8 cellular contexts compared by ENCODE assay signal in the genomic region with DNA sequence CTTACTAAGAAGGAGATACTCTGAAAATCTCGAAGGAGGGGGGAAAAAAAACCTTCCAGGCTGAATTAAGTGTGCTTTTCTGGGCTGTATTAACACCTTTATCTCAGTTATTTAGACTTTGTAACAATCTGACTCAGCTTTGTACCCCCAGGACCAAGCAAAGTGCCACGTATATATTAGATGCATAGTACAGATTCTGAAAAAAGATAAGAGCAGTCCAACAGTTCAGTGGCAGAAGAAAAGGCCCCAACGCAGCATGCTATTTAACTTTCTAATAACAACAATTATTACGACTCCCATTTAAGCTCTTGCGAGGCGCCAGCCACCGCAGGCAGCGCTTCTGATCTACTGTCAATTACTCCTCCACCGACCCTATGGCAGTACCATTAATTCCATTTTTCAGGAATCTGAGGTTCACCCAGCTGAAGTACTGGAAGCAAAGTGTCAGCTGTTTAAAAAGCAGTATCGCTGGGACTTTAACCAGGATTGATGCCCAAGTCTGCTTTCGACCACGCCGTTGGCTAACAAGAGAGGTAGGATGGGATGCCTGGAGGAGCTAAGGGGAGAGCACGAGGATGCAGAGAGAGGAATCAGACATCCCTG. TPM values are rescaled to one million over a fixed set of nuclear protein-coding genes. Genes with fewer than 3 reads are reported as not detected.
DNase-seq lines count a peak whose midpoint lies in the region; ATAC-seq and TF ChIP-seq lines count a peak whose summit lies in the region.

No MANE protein-coding gene starts in this region.

- intact Hi-C loops in OCI-LY7 (cut with micrococcal nuclease; ENCODE audit: unreplicated experiment), result loop anchor here (2.0 to 5.0 kb wide), 2 partner anchors 391 to 450 kb away; partner anchors contain the start of gene KIF20B
- intact Hi-C loops in esophagus muscularis mucosa (cut with DNase I), result no loop called here

- H3K79me2 ChIP-seq in OCI-LY7 (ENCODE audit: insufficient read depth, low read depth, low read length), result no peaks in the 10 kb centered on the region

- peaks cover 23% of the 10 kb centered on the region for H3K9me3 Mint-ChIP-seq in T-helper 1 cell treated with Interleukin-12 subunit alpha and Interleukin-12 subunit beta and Interleukin-4 antibody, amounts not matched to agents 30 μg/mL and 1 μg/mL, for 36 hours

- peaks cover 17% of the 10 kb centered on the region; the same call in 1 of the 2 replicates for H3K9me3 ChIP-seq in OCI-LY7 (ENCODE audit: low read length)
- no peaks in the 10 kb centered on the region for H3K9me3 ChIP-seq in esophagus muscularis mucosa

- no peak for TF ChIP-seq POLR2A in esophagus muscularis mucosa (IDR thresholded peaks at IDR 0.05; ENCODE audit: low read depth)

- H2AFZ ChIP-seq in OCI-LY7 (ENCODE audit: low read length), result peak overlapping the region; percentile 85

- peak overlapping the region; percentile 82 for H3K4me3 Mint-ChIP-seq in T-helper 1 cell treated with Interleukin-12 subunit alpha and Interleukin-12 subunit beta and Interleukin-4 antibody, amounts not matched to agents 30 μg/mL and 1 μg/mL, for 36 hours

- no TSS peak for BruUV-seq in OCI-LY7 (replicated peaks; lab: Mats Ljungman, UMichigan)

- H3K27me3 Mint-ChIP-seq in T-helper 1 cell treated with Interleukin-12 subunit alpha and Interleukin-12 subunit beta and Interleukin-4 antibody, amounts not matched to agents 30 μg/mL and 1 μg/mL, for 36 hours (ENCODE audit: low read depth), result peaks cover 16% of the 10 kb centered on the region

- DNase-seq in T-helper 1 cell (no peak), OCI-LY7 (ENCODE audit: low spot score) (no peak), esophagus muscularis mucosa (ENCODE audit: extremely low spot score) (no peak), activated gamma-delta T cell treated with Interleukin-2 at 50 U/mL for 16 hours (no peak)
- DNase-seq in central memory CD4-positive, alpha-beta T cell, result no peak

- H3K4me2 ChIP-seq in OCI-LY7 (ENCODE audit: low read length), result peak overlapping the region; percentile 76

- no peak overlapping the region for H3K9ac ChIP-seq in rectal smooth muscle tissue (ENCODE audit: low read length)

- 36% methylated on average over 14 of the region's 14 CpGs for WGBS in esophagus muscularis mucosa

- POLR2A ChIA-PET in OCI-LY7 (lab: Charles Lee), result interaction anchor here (0.7 to 1.2 kb wide), 6 partner anchors 12 to 450 kb away, joined by 3 to 4 read pairs (median 3); partner anchors contain the start of gene KIF20B

- no peak for ATAC-seq in GM18870 (IDR thresholded peaks at IDR 0.05; ENCODE audit: unreplicated experiment)

- no peaks in the 10 kb centered on the region for H3K9me2 ChIP-seq in OCI-LY7 (ENCODE audit: insufficient read depth, low read length)

- H3K27me3 ChIP-seq in esophagus muscularis mucosa (no peaks in the 10 kb centered on the region), rectal smooth muscle tissue (ENCODE audit: control insufficient read depth, insufficient read depth, low read length) (no peaks in the 10 kb centered on the region)

- peaks cover 7% of the 10 kb centered on the region for H3K4me1 ChIP-seq in OCI-LY7 (ENCODE audit: insufficient read depth, low read length, poor library complexity, severe bottlenecking)
- H3K4me1 ChIP-seq in esophagus muscularis mucosa, result peaks cover 7 to 18% (median 12%) of the 10 kb centered on the region in 4 donors
- no peaks in the 10 kb centered on the region for H3K4me1 ChIP-seq in rectal smooth muscle tissue (ENCODE audit: control insufficient read depth, insufficient read depth, low read length)

- no peak overlapping the region for H3K27ac ChIP-seq in OCI-LY7 (ENCODE audit: low read depth, low read length, poor library complexity, severe bottlenecking)
- peak overlapping the region; percentile 84 to 87 (median 86) for H3K27ac ChIP-seq in esophagus muscularis mucosa (replicated peaks in 1 of 4)
- peak overlapping the region; percentile 61 for H3K27ac ChIP-seq in rectal smooth muscle tissue (ENCODE audit: low read depth, low read length)

- H3K4me3 ChIP-seq in OCI-LY7 (ENCODE audit: low read depth, low read length, poor library complexity, severe bottlenecking) (peak overlapping the region; percentile 81), esophagus muscularis mucosa (peak overlapping the region; percentile 88 to 91 (median 90)), rectal smooth muscle tissue (ENCODE audit: low read length) (peak overlapping the region; percentile 89)

- no peak for TF ChIP-seq CTCF in OCI-LY7 (conservative IDR thresholded peaks at IDR 0.05; ENCODE audit: low read length)
- TF ChIP-seq CTCF in esophagus muscularis mucosa (IDR thresholded peaks at IDR 0.05), result no peak

- peaks cover 4% of the 10 kb centered on the region for H3K36me3 Mint-ChIP-seq in T-helper 1 cell treated with Interleukin-12 subunit alpha and Interleukin-12 subunit beta and Interleukin-4 antibody, amounts not matched to agents 30 μg/mL and 1 μg/mL, for 36 hours (ENCODE audit: low read depth)

- peaks cover 13% of the 10 kb centered on the region for H3K4me1 Mint-ChIP-seq in T-helper 1 cell treated with Interleukin-12 subunit alpha and Interleukin-12 subunit beta and Interleukin-4 antibody, amounts not matched to agents 30 μg/mL and 1 μg/mL, for 36 hours (ENCODE audit: low read depth)

- H3K27ac Mint-ChIP-seq in T-helper 1 cell treated with Interleukin-12 subunit alpha and Interleukin-12 subunit beta and Interleukin-4 antibody, amounts not matched to agents 30 μg/mL and 1 μg/mL, for 36 hours, result peak overlapping the region; percentile 16

- no peaks in the 10 kb centered on the region for H4K20me1 ChIP-seq in OCI-LY7 (ENCODE audit: insufficient read depth, low read length)

- H3K36me3 ChIP-seq in OCI-LY7 (ENCODE audit: insufficient read depth, low read length) (no peaks in the 10 kb centered on the region), esophagus muscularis mucosa (no peaks in the 10 kb centered on the region), rectal smooth muscle tissue (ENCODE audit: control insufficient read depth, insufficient read depth, low read length) (no peaks in the 10 kb centered on the region)

- CTCF ChIA-PET in OCI-LY7 (lab: Charles Lee; ENCODE audit: unreplicated experiment), result no interaction called here

- TF ChIP-seq EP300 in esophagus muscularis mucosa (IDR thresholded peaks at IDR 0.05), result no peak

RNA-seq across cellular contexts. Expression of gene LIPA, which starts 0.7 kb away (rescaled TPM):
- total RNA-seq in OCI-LY7 (2014; rRNA removed; shearing (Covaris generic)), result 8.9 and 11.7 TPM in 2 replicates
- total RNA-seq in OCI-LY7 (2022) (19.0 and 19.4 TPM in 2 replicates), esophagus muscularis mucosa (10 to 100 TPM; 18.3 to 28.3 (median 24.0) TPM)

RNA-seq across cellular contexts. Expression of gene CH25H, which starts 43.8 kb away (rescaled TPM):
- not detected in 2 replicates for total RNA-seq in OCI-LY7 (2014; rRNA removed; shearing (Covaris generic))
- total RNA-seq in OCI-LY7 (2022) (not detected in 2 replicates), esophagus muscularis mucosa (10 to 100 TPM in 1 of 4 donors, 1 to 10 TPM in 3; 2.1 to 83.3 (median 2.4) TPM)

RNA-seq across cellular contexts. Expression of gene IFIT2, which starts 50.9 kb away (rescaled TPM):
- total RNA-seq in OCI-LY7 (2014; rRNA removed; shearing (Covaris generic)), result 0.26 and 0.57 TPM in 2 replicates
- total RNA-seq in OCI-LY7 (2022) (0.37 and 0.72 TPM in 2 replicates), esophagus muscularis mucosa (1 to 10 TPM; 2.2 to 5.0 (median 3.3) TPM)
